Comparison of ENCODE assay signal across 1 cellular context in the genomic region with DNA sequence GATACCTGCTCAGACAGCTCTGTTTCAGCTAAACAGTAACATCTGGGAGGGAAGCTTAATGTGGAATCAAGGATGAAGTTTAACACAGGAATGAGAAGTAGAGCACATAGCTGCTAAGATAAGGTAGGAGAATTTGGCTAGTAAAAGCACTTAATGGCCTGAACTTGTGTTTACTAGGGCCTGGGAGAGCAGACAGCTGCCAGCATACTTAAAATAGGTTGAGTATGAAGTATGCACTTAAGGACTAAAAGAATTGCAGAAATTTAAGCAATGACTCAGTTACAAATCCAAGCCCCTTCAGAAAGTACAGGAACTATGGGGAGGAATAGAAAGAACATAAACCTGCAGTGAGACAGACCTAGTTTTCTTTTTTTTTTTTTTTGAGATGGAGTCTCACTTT.
TF ChIP-seq lines count a peak whose summit lies in the region.

No MANE protein-coding gene starts in this region.

TF ChIP-seq in SK-N-SH, 30 proteins besides CTCF, POLR2A, EP300 and RAD21 (continued from another document):
- TF ChIP-seq NFIC (IDR thresholded peaks at IDR 0.05; ENCODE audit: borderline replicate concordance) (peak; percentile 23; the same call in 1 of the 2 replicates), FOSL2 (IDR thresholded peaks at IDR 0.05; ENCODE audit: borderline replicate concordance, low read depth) (peak; percentile 30; the same call in 1 of the 2 replicates), EZH2phosphoT487 (IDR thresholded peaks at IDR 0.05; ENCODE audit: borderline replicate concordance, low read depth) (no peak), SIN3A (IDR thresholded peaks at IDR 0.05; ENCODE audit: borderline replicate concordance, low read depth, low read length) (no peak), RXRA (IDR thresholded peaks at IDR 0.05; ENCODE audit: borderline replicate concordance, low read depth) (no peak), FOXM1 (IDR thresholded peaks at IDR 0.05; ENCODE audit: low read depth) (no peak), SMC3 (IDR thresholded peaks at IDR 0.05; ENCODE audit: low read depth, low read length) (no peak), GABPA (IDR thresholded peaks at IDR 0.05; ENCODE audit: low read depth) (no peak), YY1 (IDR thresholded peaks at IDR 0.05; ENCODE audit: low read depth) (no peak), NRF1 (IDR thresholded peaks at IDR 0.05; ENCODE audit: low read depth, low read length) (no peak), POLR2AphosphoS5 (IDR thresholded peaks at IDR 0.05; ENCODE audit: low read depth, low read length) (no peak), TEAD4 (IDR thresholded peaks at IDR 0.05; ENCODE audit: borderline replicate concordance, insufficient read depth) (peak; percentile 31; the same call in 1 of the 2 replicates)
- TF ChIP-seq, protein P1, sequence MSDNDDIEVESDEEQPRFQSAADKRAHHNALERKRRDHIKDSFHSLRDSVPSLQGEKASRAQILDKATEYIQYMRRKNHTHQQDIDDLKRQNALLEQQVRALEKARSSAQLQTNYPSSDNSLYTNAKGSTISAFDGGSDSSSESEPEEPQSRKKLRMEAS (IDR thresholded peaks at IDR 0.05; ENCODE audit: low read depth): no peak
- TF ChIP-seq, protein P2, sequence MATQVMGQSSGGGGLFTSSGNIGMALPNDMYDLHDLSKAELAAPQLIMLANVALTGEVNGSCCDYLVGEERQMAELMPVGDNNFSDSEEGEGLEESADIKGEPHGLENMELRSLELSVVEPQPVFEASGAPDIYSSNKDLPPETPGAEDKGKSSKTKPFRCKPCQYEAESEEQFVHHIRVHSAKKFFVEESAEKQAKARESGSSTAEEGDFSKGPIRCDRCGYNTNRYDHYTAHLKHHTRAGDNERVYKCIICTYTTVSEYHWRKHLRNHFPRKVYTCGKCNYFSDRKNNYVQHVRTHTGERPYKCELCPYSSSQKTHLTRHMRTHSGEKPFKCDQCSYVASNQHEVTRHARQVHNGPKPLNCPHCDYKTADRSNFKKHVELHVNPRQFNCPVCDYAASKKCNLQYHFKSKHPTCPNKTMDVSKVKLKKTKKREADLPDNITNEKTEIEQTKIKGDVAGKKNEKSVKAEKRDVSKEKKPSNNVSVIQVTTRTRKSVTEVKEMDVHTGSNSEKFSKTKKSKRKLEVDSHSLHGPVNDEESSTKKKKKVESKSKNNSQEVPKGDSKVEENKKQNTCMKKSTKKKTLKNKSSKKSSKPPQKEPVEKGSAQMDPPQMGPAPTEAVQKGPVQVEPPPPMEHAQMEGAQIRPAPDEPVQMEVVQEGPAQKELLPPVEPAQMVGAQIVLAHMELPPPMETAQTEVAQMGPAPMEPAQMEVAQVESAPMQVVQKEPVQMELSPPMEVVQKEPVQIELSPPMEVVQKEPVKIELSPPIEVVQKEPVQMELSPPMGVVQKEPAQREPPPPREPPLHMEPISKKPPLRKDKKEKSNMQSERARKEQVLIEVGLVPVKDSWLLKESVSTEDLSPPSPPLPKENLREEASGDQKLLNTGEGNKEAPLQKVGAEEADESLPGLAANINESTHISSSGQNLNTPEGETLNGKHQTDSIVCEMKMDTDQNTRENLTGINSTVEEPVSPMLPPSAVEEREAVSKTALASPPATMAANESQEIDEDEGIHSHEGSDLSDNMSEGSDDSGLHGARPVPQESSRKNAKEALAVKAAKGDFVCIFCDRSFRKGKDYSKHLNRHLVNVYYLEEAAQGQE (IDR thresholded peaks at IDR 0.05; ENCODE audit: low read depth, low read length): no peak
- TF ChIP-seq, protein P3, sequence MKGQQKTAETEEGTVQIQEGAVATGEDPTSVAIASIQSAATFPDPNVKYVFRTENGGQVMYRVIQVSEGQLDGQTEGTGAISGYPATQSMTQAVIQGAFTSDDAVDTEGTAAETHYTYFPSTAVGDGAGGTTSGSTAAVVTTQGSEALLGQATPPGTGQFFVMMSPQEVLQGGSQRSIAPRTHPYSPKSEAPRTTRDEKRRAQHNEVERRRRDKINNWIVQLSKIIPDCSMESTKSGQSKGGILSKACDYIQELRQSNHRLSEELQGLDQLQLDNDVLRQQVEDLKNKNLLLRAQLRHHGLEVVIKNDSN (IDR thresholded peaks at IDR 0.05; ENCODE audit: borderline replicate concordance, low read depth): no peak
- TF ChIP-seq, protein P4, sequence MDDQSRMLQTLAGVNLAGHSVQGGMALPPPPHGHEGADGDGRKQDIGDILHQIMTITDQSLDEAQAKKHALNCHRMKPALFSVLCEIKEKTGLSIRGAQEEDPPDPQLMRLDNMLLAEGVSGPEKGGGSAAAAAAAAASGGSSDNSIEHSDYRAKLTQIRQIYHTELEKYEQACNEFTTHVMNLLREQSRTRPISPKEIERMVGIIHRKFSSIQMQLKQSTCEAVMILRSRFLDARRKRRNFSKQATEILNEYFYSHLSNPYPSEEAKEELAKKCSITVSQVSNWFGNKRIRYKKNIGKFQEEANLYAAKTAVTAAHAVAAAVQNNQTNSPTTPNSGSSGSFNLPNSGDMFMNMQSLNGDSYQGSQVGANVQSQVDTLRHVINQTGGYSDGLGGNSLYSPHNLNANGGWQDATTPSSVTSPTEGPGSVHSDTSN (IDR thresholded peaks at IDR 0.05): peak; percentile 28; the same call in 1 of the 2 replicates
